In genomic region chr3:127590593-127591477, GRCh38 we compare ENCODE assay signal across 1 cellular context.
TF ChIP-seq lines count a peak whose summit lies in the region.

Gene TPRA1 (minus strand): TSS chr3:127590733. CDS start chr3:127580146, 10,587 bp downstream.

TF ChIP-seq in K562, 482 proteins besides CTCF, POLR2A, EP300 and RAD21 (continued from another document and continues in another):
- TF ChIP-seq MBD1 (CRISPR knock-in tag; IDR thresholded peaks at IDR 0.05) (no peak), ZNF436 (CRISPR knock-in tag; IDR thresholded peaks at IDR 0.05) (no peak), NCOA6 (IDR thresholded peaks at IDR 0.05) (peak; percentile 39; the same call in 1 of the 2 replicates), CGGBP1 (CRISPR knock-in tag; IDR thresholded peaks at IDR 0.05) (no peak), SIN3B (IDR thresholded peaks at IDR 0.05; ENCODE audit: low read depth) (peak; percentile 63), ZNF146 (CRISPR knock-in tag; IDR thresholded peaks at IDR 0.05; ENCODE audit: unreplicated experiment) (no peak), MAFK (IDR thresholded peaks at IDR 0.05; ENCODE audit: low read length) (no peak), MEF2D (tag; conservative IDR thresholded peaks at IDR 0.05; ENCODE audit: low read depth) (no peak), ZNF263 (CRISPR knock-in tag; IDR thresholded peaks at IDR 0.05; ENCODE audit: borderline replicate concordance) (0 out of 2 replicates have a peak, but pooled peaks have one; percentile 30), POLR3A (IDR thresholded peaks at IDR 0.05; ENCODE audit: borderline replicate concordance, extremely low read depth, insufficient read depth, insufficient read length) (no peak), ZFX (CRISPR knock-in tag; IDR thresholded peaks at IDR 0.05) (peak; percentile 62), SRSF3 (IDR thresholded peaks at IDR 0.05; ENCODE audit: insufficient read depth, low read length) (no peak), HMGN3 (IDR thresholded peaks at IDR 0.05; ENCODE audit: borderline replicate concordance, extremely low read depth, insufficient read length, low read depth, low read length) (peak; percentile 87), ZNF311 (CRISPR knock-in tag; IDR thresholded peaks at IDR 0.05) (no peak), HNRNPK (IDR thresholded peaks at IDR 0.05; ENCODE audit: low read depth, low read length, poor library complexity, severe bottlenecking) (no peak), ZFP91 (CRISPR knock-in tag; IDR thresholded peaks at IDR 0.05) (peak; percentile 96), STAT6 (CRISPR knock-in tag; IDR thresholded peaks at IDR 0.05) (no peak), EZH2 (IDR thresholded peaks at IDR 0.05; ENCODE audit: borderline replicate concordance, low read depth, low read length) (no peak), NR2C2 (CRISPR knock-in tag; IDR thresholded peaks at IDR 0.05) (peak; percentile 53; the same call in 1 of the 2 replicates), NR2C2 (tag; IDR thresholded peaks at IDR 0.05) (peak; percentile 86), ZNF277 (CRISPR knock-in tag; IDR thresholded peaks at IDR 0.05; ENCODE audit: borderline replicate concordance) (no peak), ETS2 (tag; IDR thresholded peaks at IDR 0.05; ENCODE audit: borderline replicate concordance, poor library complexity, severe bottlenecking) (no peak), MAX (CRISPR knock-in tag; IDR thresholded peaks at IDR 0.05) (peak; percentile 62; the same call in 1 of the 2 replicates), SNAPC5 (CRISPR knock-in tag; IDR thresholded peaks at IDR 0.05) (no peak), FUS (optimal IDR thresholded peaks at IDR 0.05; ENCODE audit: low read depth, low read length) (no peak), SRSF7 (optimal IDR thresholded peaks at IDR 0.05; ENCODE audit: low read depth, low read length) (no peak), ZBTB11 (CRISPR knock-in tag; IDR thresholded peaks at IDR 0.05) (peak in 1 of 3 experiments; percentile 16; a peak in 1 of 6 replicates), PML (IDR thresholded peaks at IDR 0.05; ENCODE audit: low read length) (no peak), MAZ (CRISPR knock-in tag; conservative IDR thresholded peaks at IDR 0.05 in 1 of 2, IDR thresholded peaks at IDR 0.05 in 1 of 2) (peak; percentile 26 to 27; a peak in 1 of 4 replicates), MYBL2 (IDR thresholded peaks at IDR 0.05; ENCODE audit: low read depth) (no peak), MYBL2 (CRISPR knock-in tag; IDR thresholded peaks at IDR 0.05; ENCODE audit: borderline replicate concordance) (no peak), FOS (IDR thresholded peaks at IDR 0.05; ENCODE audit: extremely low read depth, insufficient read length) (peak; percentile 72), XRCC3 (IDR thresholded peaks at IDR 0.05) (no peak), HNRNPH1 (optimal IDR thresholded peaks at IDR 0.05; ENCODE audit: low read depth, low read length) (no peak), NFRKB (IDR thresholded peaks at IDR 0.05; ENCODE audit: low read depth) (no peak), YY1 (IDR thresholded peaks at IDR 0.05; ENCODE audit: borderline replicate concordance in 1 of 3, control insufficient read depth in 1 of 3, extremely low read depth in 1 of 3, insufficient read depth in 3 of 3, insufficient read length in 1 of 3, insufficient replicate concordance in 2 of 3, low read depth in 1 of 3, low read length in 2 of 3) (peak in 2 of 3 experiments; percentile 66 to 74), SRSF9 (IDR thresholded peaks at IDR 0.05; ENCODE audit: borderline replicate concordance, low read depth, low read length) (no peak), RBM39 (optimal IDR thresholded peaks at IDR 0.05; ENCODE audit: low read depth, low read length) (no peak), HDAC6 (IDR thresholded peaks at IDR 0.05; ENCODE audit: low read depth, low read length) (no peak), CC2D1A (IDR thresholded peaks at IDR 0.05) (no peak), ATF7 (IDR thresholded peaks at IDR 0.05) (peak; percentile 41), ELK3 (CRISPR knock-in tag; IDR thresholded peaks at IDR 0.05) (no peak), MBD2 (IDR thresholded peaks at IDR 0.05; ENCODE audit: borderline replicate concordance, low read depth) (peak; percentile 82), NONO (IDR thresholded peaks at IDR 0.05; ENCODE audit: low read depth in 2 of 2, low read length in 1 of 2) (peak in 1 of 2 experiments; percentile 74; a peak in 1 of 4 replicates), SREBF1 (IDR thresholded peaks at IDR 0.05; ENCODE audit: borderline replicate concordance, low read depth, low read length) (no peak), ZNF766 (CRISPR knock-in tag; conservative IDR thresholded peaks at IDR 0.05) (no peak), E2F3 (CRISPR knock-in tag; IDR thresholded peaks at IDR 0.05) (no peak; the same call in 1 of the 2 replicates), CREB3L1 (IDR thresholded peaks at IDR 0.05; ENCODE audit: borderline replicate concordance, low read depth) (peak; percentile 71; the same call in 1 of the 2 replicates), ADNP (tag; IDR thresholded peaks at IDR 0.05) (no peak), KLF1 (tag; IDR thresholded peaks at IDR 0.05) (0 out of 2 replicates have a peak, but pooled peaks have one; percentile 50), ZNF274 (IDR thresholded peaks at IDR 0.05; ENCODE audit: borderline replicate concordance, low read depth, low read length) (no peak), NCOA1 (IDR thresholded peaks at IDR 0.05; ENCODE audit: low read depth) (no peak), SP2 (IDR thresholded peaks at IDR 0.05; ENCODE audit: extremely low read depth, low read depth, low read length, poor library complexity, severe bottlenecking) (peak; percentile 44), NKRF (IDR thresholded peaks at IDR 0.05; ENCODE audit: borderline replicate concordance) (no peak)
